Comparison of ENCODE assay signal across 23 cellular contexts in genomic region chr1:41615316-41615715, GRCh38.
A peak's percentile ranks its signal among the peaks of the same experiment; 100 is the strongest.
DNase-seq lines count a peak whose midpoint lies in the region; ATAC-seq, FAIRE-seq and TF ChIP-seq lines count a peak whose summit lies in the region.
"Had no signal": no experiment of that assay in that cellular context is flagged by ENCODE, and none has a peak within 500 bp of the region (broad histone marks: within the 10 kb centered on the region; RNA-seq: fewer than 3 reads in every experiment).

No MANE protein-coding gene starts in this region.

- no peaks in the 10 kb centered on the region for H3K9me3 ChIP-seq in CD8-positive, alpha-beta T cell (ENCODE audit: low read length)
- no peaks in the 10 kb centered on the region for H3K9me3 ChIP-seq in pancreas

- peaks cover 5% of the 10 kb centered on the region for H3K4me1 Mint-ChIP-seq in CD8-positive, alpha-beta T cell (ENCODE audit: low read depth)
- H3K4me1 Mint-ChIP-seq in activated T-helper 1 cell treated with anti-CD3 and anti-CD28 coated beads, Interleukin-12 subunit alpha, Interleukin-12 subunit beta, Interleukin-2, Interleukin-4 antibody, amounts not matched to agents 30 ng/mL and 10 ng/mL and 1 ng/mL, durations not matched to agents 14 hours and 24 hours and 36 hours (ENCODE audit: low read depth), result peaks cover 39% of the 10 kb centered on the region
- peaks cover 38% of the 10 kb centered on the region for H3K4me1 Mint-ChIP-seq in stimulated activated effector memory CD8-positive, alpha-beta T cell treated with anti-CD3 and anti-CD28 coated beads, Interleukin-12 subunit alpha, Interleukin-12 subunit beta, amount 100 ng/mL, for 72 hours

- no peak for FAIRE-seq in pancreas (lab: Jason Lieb, UNC)
- FAIRE-seq: GM19239, HepG2, RCC 7860 had no signal

- no peaks in the 10 kb centered on the region for H3K9me3 Mint-ChIP-seq in CD8-positive, alpha-beta T cell
- no peaks in the 10 kb centered on the region for H3K9me3 Mint-ChIP-seq in activated T-helper 1 cell treated with anti-CD3 and anti-CD28 coated beads, Interleukin-12 subunit alpha, Interleukin-12 subunit beta, Interleukin-2, Interleukin-4 antibody, amounts not matched to agents 30 ng/mL and 10 ng/mL and 1 ng/mL, durations not matched to agents 14 hours and 24 hours and 36 hours
- no peaks in the 10 kb centered on the region for H3K9me3 Mint-ChIP-seq in stimulated activated effector memory CD8-positive, alpha-beta T cell treated with anti-CD3 and anti-CD28 coated beads, Interleukin-12 subunit alpha, Interleukin-12 subunit beta, amount 100 ng/mL, for 72 hours
- H3K9me3 Mint-ChIP-seq: HFFc6 had no signal

- no peak for TF ChIP-seq CTCF in CD8-positive, alpha-beta T cell (IDR thresholded peaks at IDR 0.05)
- TF ChIP-seq CTCF in pancreas (IDR thresholded peaks at IDR 0.05), result no peak

- H3K36me3 Mint-ChIP-seq in CD8-positive, alpha-beta T cell, result no peaks in the 10 kb centered on the region
- peaks cover 52% of the 10 kb centered on the region for H3K36me3 Mint-ChIP-seq in activated T-helper 1 cell treated with anti-CD3 and anti-CD28 coated beads, Interleukin-12 subunit alpha, Interleukin-12 subunit beta, Interleukin-2, Interleukin-4 antibody, amounts not matched to agents 30 ng/mL and 10 ng/mL and 1 ng/mL, durations not matched to agents 14 hours and 24 hours and 36 hours (ENCODE audit: low read depth)
- H3K36me3 Mint-ChIP-seq in stimulated activated effector memory CD8-positive, alpha-beta T cell treated with anti-CD3 and anti-CD28 coated beads, Interleukin-12 subunit alpha, Interleukin-12 subunit beta, amount 100 ng/mL, for 72 hours, result peaks cover 29% of the 10 kb centered on the region

- intact Hi-C loops in CD8-positive, alpha-beta T cell (cut with DNase I, micrococcal nuclease), result no loop called here
- intact Hi-C loops in activated T-helper 1 cell treated with anti-CD3 and anti-CD28 coated beads, Interleukin-12 subunit alpha, Interleukin-12 subunit beta, Interleukin-2, Interleukin-4 antibody, amounts not matched to agents 30 ng/mL and 10 ng/mL and 1 ng/mL, durations not matched to agents 14 hours and 24 hours and 36 hours (cut with micrococcal nuclease), result loop anchor here (2.0 kb wide), 1 partner anchor 15 kb away; no protein-coding TSS in a partner anchor
- intact Hi-C loops in pancreas (cut with DNase I), result no loop called here

- ATAC-seq in CD8-positive, alpha-beta T cell, result no peak
- ATAC-seq in stimulated activated effector memory CD8-positive, alpha-beta T cell treated with anti-CD3 and anti-CD28 coated beads, Interleukin-12 subunit alpha, Interleukin-12 subunit beta, amount 100 ng/mL, for 72 hours, result no peak
- ATAC-seq in pancreas (no peak), GM18511 (IDR thresholded peaks at IDR 0.05; ENCODE audit: unreplicated experiment) (no peak)
- ATAC-seq: HepG2, Right ventricle myocardium inferior had no signal

- no peak overlapping the region for H3K4me3 ChIP-seq in CD8-positive, alpha-beta T cell (ENCODE audit: low read depth, low read length)
- no peak overlapping the region for H3K4me3 ChIP-seq in pancreas

- no peak for DNase-seq in CD8-positive, alpha-beta T cell
- DNase-seq in activated T-helper 1 cell treated with anti-CD3 and anti-CD28 coated beads, Interleukin-12 subunit alpha, Interleukin-12 subunit beta, Interleukin-2, Interleukin-4 antibody, amounts not matched to agents 30 ng/mL and 10 ng/mL and 1 ng/mL, durations not matched to agents 14 hours and 24 hours and 36 hours (ENCODE audit: low spot score), result no peak
- peak; percentile 35 for DNase-seq in islet precursor cell
- no peak for DNase-seq in stimulated activated effector memory CD8-positive, alpha-beta T cell treated with anti-CD3 and anti-CD28 coated beads, Interleukin-12 subunit alpha, Interleukin-12 subunit beta, amount 100 ng/mL, for 72 hours (ENCODE audit: low spot score in 2 of 2)
- DNase-seq in activated CD4-positive, alpha-beta T cell treated with anti-CD3 and anti-CD28 coated beads for 1 hour, result no peak
- no peak for DNase-seq in pancreas
- DNase-seq: COR-L47, DMS 273 treated with DMSO at 0.1 percent for 48 hours, GDM1, GOT3, HFFc6, KG1, MV-4-11, NCI-H1694 treated with DMSO at 0.1 percent for 48 hours, NCI-H2227 treated with DMSO at 0.1 percent for 48 hours, NCI-H510A treated with DMSO at 0.1 percent for 48 hours, NCI-H774 had no signal

- no peaks in the 10 kb centered on the region for H3K27me3 ChIP-seq in CD8-positive, alpha-beta T cell (ENCODE audit: insufficient read depth, low read length)
- no peaks in the 10 kb centered on the region for H3K27me3 ChIP-seq in pancreas

- CTCF ChIA-PET in CD8-positive, alpha-beta T cell (lab: Charles Lee), result interaction anchor here (1.5 kb wide), 1 partner anchor 15 kb away, joined by 3 read pairs; no protein-coding TSS in a partner anchor

- POLR2A ChIA-PET in CD8-positive, alpha-beta T cell (lab: Charles Lee), result interaction anchor here (1.1 kb wide), 1 partner anchor 21 kb away, joined by 3 read pairs; no protein-coding TSS in a partner anchor

- no peak overlapping the region for H3K4me3 Mint-ChIP-seq in CD8-positive, alpha-beta T cell
- H3K4me3 Mint-ChIP-seq in activated T-helper 1 cell treated with anti-CD3 and anti-CD28 coated beads, Interleukin-12 subunit alpha, Interleukin-12 subunit beta, Interleukin-2, Interleukin-4 antibody, amounts not matched to agents 30 ng/mL and 10 ng/mL and 1 ng/mL, durations not matched to agents 14 hours and 24 hours and 36 hours, result no peak overlapping the region
- no peak overlapping the region for H3K4me3 Mint-ChIP-seq in stimulated activated effector memory CD8-positive, alpha-beta T cell treated with anti-CD3 and anti-CD28 coated beads, Interleukin-12 subunit alpha, Interleukin-12 subunit beta, amount 100 ng/mL, for 72 hours
- H3K4me3 Mint-ChIP-seq: B cell, HFFc6 had no signal

- WGBS in pancreas, 2 donors, result 91 to 93% methylated on average over 8 of the region's 8 CpGs

- H3K27ac Mint-ChIP-seq in CD8-positive, alpha-beta T cell, result peak overlapping the region; percentile 13
- H3K27ac Mint-ChIP-seq in activated T-helper 1 cell treated with anti-CD3 and anti-CD28 coated beads, Interleukin-12 subunit alpha, Interleukin-12 subunit beta, Interleukin-2, Interleukin-4 antibody, amounts not matched to agents 30 ng/mL and 10 ng/mL and 1 ng/mL, durations not matched to agents 14 hours and 24 hours and 36 hours, result peak overlapping the region; percentile 55
- H3K27ac Mint-ChIP-seq in stimulated activated effector memory CD8-positive, alpha-beta T cell treated with anti-CD3 and anti-CD28 coated beads, Interleukin-12 subunit alpha, Interleukin-12 subunit beta, amount 100 ng/mL, for 72 hours, result peak overlapping the region; percentile 50
- H3K27ac Mint-ChIP-seq: B cell, HFFc6 had no signal

- no peak overlapping the region for H3K27ac ChIP-seq in CD8-positive, alpha-beta T cell (ENCODE audit: low read depth, low read length)
- no peak overlapping the region for H3K27ac ChIP-seq in pancreas

- H3K27me3 Mint-ChIP-seq in CD8-positive, alpha-beta T cell (ENCODE audit: low read depth), result no peaks in the 10 kb centered on the region
- no peaks in the 10 kb centered on the region for H3K27me3 Mint-ChIP-seq in activated T-helper 1 cell treated with anti-CD3 and anti-CD28 coated beads, Interleukin-12 subunit alpha, Interleukin-12 subunit beta, Interleukin-2, Interleukin-4 antibody, amounts not matched to agents 30 ng/mL and 10 ng/mL and 1 ng/mL, durations not matched to agents 14 hours and 24 hours and 36 hours (ENCODE audit: insufficient read depth)
- H3K27me3 Mint-ChIP-seq: B cell had no signal

- H3K36me3 ChIP-seq in CD8-positive, alpha-beta T cell (ENCODE audit: insufficient read depth, low read length), result no peaks in the 10 kb centered on the region
- H3K36me3 ChIP-seq in pancreas, result no peaks in the 10 kb centered on the region

- H3K4me1 ChIP-seq in CD8-positive, alpha-beta T cell (ENCODE audit: insufficient read depth, low read length), result no peaks in the 10 kb centered on the region
- H3K4me1 ChIP-seq in pancreas, result peaks cover 0 to 10% (median 8%) of the 10 kb centered on the region in 3 donors
